In genomic region chr13:91348906-91349435, GRCh38 we compare ENCODE assay signal across 8 cellular contexts. TPM values are rescaled to one million over a fixed set of nuclear protein-coding genes. Genes with fewer than 3 reads are reported as not detected.
DNase-seq lines count a peak whose midpoint lies in the region; ATAC-seq and TF ChIP-seq lines count a peak whose summit lies in the region.

No MANE protein-coding gene starts in this region.

- TF ChIP-seq EP300 in upper lobe of left lung (IDR thresholded peaks at IDR 0.05): no peak

- peak overlapping the region; percentile 85 to 97 (median 94) for H3K27ac ChIP-seq in heart left ventricle
- peak overlapping the region; percentile 83 to 98 (median 92) for H3K27ac ChIP-seq in upper lobe of left lung

- TF ChIP-seq CTCF in GM12864 (IDR thresholded peaks at IDR 0.05; ENCODE audit: low read depth, low read length, missing control alignments): peak; percentile 91
- TF ChIP-seq CTCF in heart left ventricle (IDR thresholded peaks at IDR 0.05): peak; percentile 82 to 99 (median 95)
- TF ChIP-seq CTCF in upper lobe of left lung (IDR thresholded peaks at IDR 0.05): peak; percentile 99

- ATAC-seq in HG02642 (IDR thresholded peaks at IDR 0.05; ENCODE audit: poor library complexity, unreplicated experiment): peak; percentile 55
- ATAC-seq in heart left ventricle: peak; percentile 81 to 91 (median 88)
- ATAC-seq in upper lobe of left lung (ENCODE audit: low FRiP score in 2 of 2): peak; percentile 92 to 95

- TF ChIP-seq POLR2A in heart left ventricle (IDR thresholded peaks at IDR 0.05): no peak
- TF ChIP-seq POLR2A in upper lobe of left lung (IDR thresholded peaks at IDR 0.05): peak in 2 of 4 donors; percentile 23 to 53

- 0 to 1% (median 1%) methylated on average over 20 to 46 of the region's 46 CpGs for WGBS in heart left ventricle, 4 donors
- 0% methylated on average over 11 to 23 of the region's 46 CpGs for WGBS in upper lobe of left lung, 2 donors

- H3K4me1 ChIP-seq in adipocyte (ENCODE audit: control insufficient read depth, insufficient read depth, low read length) (peaks cover 36% of the 10 kb centered on the region), heart left ventricle (peaks cover 0 to 36% (median 27%) of the 10 kb centered on the region in 12 donors), upper lobe of left lung (peaks cover 19 to 43% (median 30%) of the 10 kb centered on the region in 4 donors)

- H3K4me3 ChIP-seq in GM12864 (ENCODE audit: low read depth, low read length): peak overlapping the region; percentile 74
- H3K4me3 ChIP-seq in adipocyte (ENCODE audit: low read length): peak overlapping the region; percentile 92
- peak overlapping the region; percentile 10 to 100 (median 82) for H3K4me3 ChIP-seq in heart left ventricle
- peak overlapping the region; percentile 58 to 94 (median 90) for H3K4me3 ChIP-seq in upper lobe of left lung

- H3K9ac ChIP-seq in adipocyte (ENCODE audit: low read length): peak overlapping the region; percentile 90

- H3K36me3 ChIP-seq in adipocyte (ENCODE audit: control insufficient read depth, insufficient read depth, low read length, severe bottlenecking) (peaks cover 23% of the 10 kb centered on the region), heart left ventricle (peaks cover 0 to 45% (median 23%) of the 10 kb centered on the region in 9 donors), upper lobe of left lung (peaks cover 0 to 32% (median 7%) of the 10 kb centered on the region in 4 donors)

- DNase-seq in GM12864 (ENCODE audit: low read depth): peak; percentile 60
- DNase-seq in NCI-H1092 treated with DMSO at 0.1 percent for 48 hours (lab: John Stamatoyannopoulos, UW): peak; percentile 93
- DNase-seq in SW 1271 (lab: John Stamatoyannopoulos, UW): peak; percentile 47 to 69
- DNase-seq in adipocyte (ENCODE audit: low read depth): peak; percentile 95
- DNase-seq in heart left ventricle: peak; percentile 91 to 96 (median 94)
- peak; percentile 86 to 98 (median 91) for DNase-seq in posterior cingulate gyrus
- DNase-seq in upper lobe of left lung: peak; percentile 94 to 98

- intact Hi-C loops in heart left ventricle (cut with DNase I) (loop anchor here in 1 of 10 donors (5.0 kb wide), 1 partner anchor 37 kb away; no protein-coding TSS in a partner anchor), posterior cingulate gyrus (cut with DNase I) (loop anchor here (5.0 kb wide), 1 partner anchor 37 kb away; no protein-coding TSS in a partner anchor)

- H3K27me3 ChIP-seq in adipocyte (replicated peaks; ENCODE audit: control insufficient read depth, insufficient read depth, low read length): no peaks in the 10 kb centered on the region
- H3K27me3 ChIP-seq in heart left ventricle: no peaks in the 10 kb centered on the region
- no peaks in the 10 kb centered on the region for H3K27me3 ChIP-seq in upper lobe of left lung

- no peaks in the 10 kb centered on the region for H3K9me3 ChIP-seq in adipocyte (ENCODE audit: control insufficient read depth, low read length)
- H3K9me3 ChIP-seq in heart left ventricle: no peaks in the 10 kb centered on the region
- no peaks in the 10 kb centered on the region for H3K9me3 ChIP-seq in upper lobe of left lung

RNA-seq across cellular contexts. Expression of gene MIR17HG, which starts 1.5 kb away (rescaled TPM):
- total RNA-seq in heart left ventricle: 1 to 10 TPM in 5 of 9 donors, under 1 TPM in 4; 0.67 to 2.4 (median 1.1) TPM
- polyA plus RNA-seq in heart left ventricle: 1 to 10 TPM in 1 of 2 donors, under 1 TPM in 1; 0.22 to 1.9 TPM
- total RNA-seq in upper lobe of left lung: 1 to 10 TPM in 5 of 6 donors, not detected in 1; 3.1 to 4.5 (median 4.2) TPM

RNA-seq across cellular contexts. Expression of gene GPC5, which starts 49.5 kb away (rescaled TPM):
- total RNA-seq in heart left ventricle (1 to 10 TPM in 3 of 9 donors, under 1 TPM in 6; 0.14 to 2.9 (median 0.91) TPM), upper lobe of left lung (10 to 100 TPM in 4 of 6 donors, 1 to 10 TPM in 2; 7.6 to 51.4 (median 12.8) TPM)
- under 1 TPM in 1 of 2 donors, not detected in 1; 0.34 TPM for polyA plus RNA-seq in heart left ventricle

Comparison
In these comparisons a context has a peak if more than half of its experiments do, and no peak if none do; other contexts are left out.
1. Peak in every context shown above with its lines: DNase-seq, ATAC-seq, H3K4me3 ChIP-seq and H3K27ac ChIP-seq.